Comparison of ENCODE assay signal across 8 cellular contexts in genomic region chr22:22710719-22711531, GRCh38.
A peak's percentile ranks its signal among the peaks of the same experiment; 100 is the strongest.
DNase-seq lines count a peak whose midpoint lies in the region; ATAC-seq and TF ChIP-seq lines count a peak whose summit lies in the region.

No MANE protein-coding gene starts in this region.

- H3K79me2 ChIP-seq in PC-9 (ENCODE audit: low read depth) = no peaks in the 10 kb centered on the region

- no peaks in the 10 kb centered on the region for H3K9me3 Mint-ChIP-seq in activated T-helper 17 cell treated with anti-CD3 and anti-CD28 coated beads, Interleukin-2, amount 50 U/mL, for 72 hours

- no peaks in the 10 kb centered on the region for H3K27me3 Mint-ChIP-seq in activated T-helper 17 cell treated with anti-CD3 and anti-CD28 coated beads, Interleukin-2, amount 50 U/mL, for 72 hours

- peak; percentile 73 for ATAC-seq in activated T-helper 17 cell treated with anti-CD3 and anti-CD28 coated beads, Interleukin-2, amount 50 U/mL, for 72 hours (replicated peaks)
- ATAC-seq in gastroesophageal sphincter (no peak), GM19397 (IDR thresholded peaks at IDR 0.05; ENCODE audit: unreplicated experiment) (no peak)

- no peak overlapping the region for H3K4me3 ChIP-seq in PC-9
- no peak overlapping the region for H3K4me3 ChIP-seq in gastroesophageal sphincter
- no peak overlapping the region for H3K4me3 ChIP-seq in retinal pigment epithelial cell (ENCODE audit: low read length)

- H3K4me1 ChIP-seq in PC-9 (replicated peaks; ENCODE audit: insufficient read depth) = no peaks in the 10 kb centered on the region
- H3K4me1 ChIP-seq in gastroesophageal sphincter = no peaks in the 10 kb centered on the region

- no peak overlapping the region for H3K4me2 ChIP-seq in PC-9

- DNase-seq in SKM-1 treated with dmso at 0.1 percent for 144 hours (lab: John Stamatoyannopoulos, UW; ENCODE audit: unreplicated experiment) (peak; percentile 26), SKM-1 (lab: John Stamatoyannopoulos, UW; ENCODE audit: unreplicated experiment) (no peak), PC-9 (peak in 1 of 2 experiments; percentile 36), retinal pigment epithelial cell (ENCODE audit: low read depth) (no peak), posterior vena cava (ENCODE audit: low spot score) (no peak)

- H3K27me3 ChIP-seq in PC-9 (ENCODE audit: insufficient read depth, low read depth) (no peaks in the 10 kb centered on the region), gastroesophageal sphincter (peaks cover 24% of the 10 kb centered on the region)

- no peak overlapping the region for H3K4me3 Mint-ChIP-seq in activated T-helper 17 cell treated with anti-CD3 and anti-CD28 coated beads, Interleukin-2, amount 50 U/mL, for 72 hours

- H3K36me3 ChIP-seq in PC-9 (ENCODE audit: low read depth) (no peaks in the 10 kb centered on the region), gastroesophageal sphincter (no peaks in the 10 kb centered on the region)

- POLR2A ChIA-PET in PC-9 (lab: Charles Lee; ENCODE audit: unreplicated experiment) = no interaction called here

- no peak for TF ChIP-seq EP300 in gastroesophageal sphincter (IDR thresholded peaks at IDR 0.05)

- H3K27ac Mint-ChIP-seq in activated T-helper 17 cell treated with anti-CD3 and anti-CD28 coated beads, Interleukin-2, amount 50 U/mL, for 72 hours = no peak overlapping the region

- H3K27ac ChIP-seq in PC-9 (no peak overlapping the region), gastroesophageal sphincter (no peak overlapping the region)

- TF ChIP-seq POLR2A in gastroesophageal sphincter (IDR thresholded peaks at IDR 0.05) = no peak

- H2AFZ ChIP-seq in PC-9 = no peak overlapping the region

- no peaks in the 10 kb centered on the region for H3K9me2 ChIP-seq in PC-9 (ENCODE audit: insufficient read depth)

- peak; percentile 92 for TF ChIP-seq CTCF in PC-9 (conservative IDR thresholded peaks at IDR 0.05)
- TF ChIP-seq CTCF in gastroesophageal sphincter (IDR thresholded peaks at IDR 0.05) = peak; percentile 58 to 89 (median 74)
- peak; percentile 99 for TF ChIP-seq CTCF in retinal pigment epithelial cell (conservative IDR thresholded peaks at IDR 0.05; ENCODE audit: low read depth, low read length)

- 18 to 29% methylated on average over 6 to 11 of the region's 11 CpGs for WGBS in gastroesophageal sphincter (ENCODE audit: low coverage in 1 of 2), 2 donors

- CTCF ChIA-PET in PC-9 (lab: Charles Lee) = no interaction called here

- H3K36me3 Mint-ChIP-seq in activated T-helper 17 cell treated with anti-CD3 and anti-CD28 coated beads, Interleukin-2, amount 50 U/mL, for 72 hours (ENCODE audit: low read depth) = no peaks in the 10 kb centered on the region

- no peaks in the 10 kb centered on the region for H3K4me1 Mint-ChIP-seq in activated T-helper 17 cell treated with anti-CD3 and anti-CD28 coated beads, Interleukin-2, amount 50 U/mL, for 72 hours

- H3K9me3 ChIP-seq in PC-9 (ENCODE audit: insufficient read depth, low read depth) (no peaks in the 10 kb centered on the region), gastroesophageal sphincter (no peaks in the 10 kb centered on the region)

- BruUV-seq in PC-9 (replicated peaks; lab: Mats Ljungman, UMichigan) = no TSS peak

- H3F3A ChIP-seq in PC-9 (ENCODE audit: insufficient read depth, low read depth) = no peaks in the 10 kb centered on the region

- H4K20me1 ChIP-seq in PC-9 (ENCODE audit: insufficient read depth) = no peaks in the 10 kb centered on the region

- intact Hi-C loops in PC-9 (cut with micrococcal nuclease; ENCODE audit: unreplicated experiment) = no loop called here
- intact Hi-C loops in posterior vena cava (cut with DNase I) = no loop called here
